8 cellular contexts compared by ENCODE assay signal in the genomic region with DNA sequence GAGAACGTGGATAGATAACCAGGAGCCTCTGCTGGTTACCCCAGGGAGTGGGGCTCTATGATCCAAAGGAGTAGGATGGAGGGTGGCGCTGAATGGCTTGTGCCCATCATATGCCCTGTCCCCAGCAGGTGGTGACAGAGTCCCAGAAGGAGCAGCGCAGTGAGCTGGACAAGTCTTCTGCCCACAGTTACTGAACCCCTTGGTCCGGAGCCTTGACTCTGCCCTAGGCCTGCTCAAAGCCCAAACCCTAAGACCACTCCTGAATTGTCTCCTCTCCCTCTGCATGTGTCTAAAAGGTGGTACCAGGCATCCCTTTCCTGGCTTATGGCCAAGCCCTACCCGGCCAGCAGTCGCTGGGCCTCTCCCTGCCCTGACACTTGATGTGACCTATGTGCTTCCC. TPM values are rescaled to one million over a fixed set of nuclear protein-coding genes. Genes with fewer than 3 reads are reported as not detected.
DNase-seq lines count a peak whose midpoint lies in the region; TF ChIP-seq lines count a peak whose summit lies in the region.

No MANE protein-coding gene starts in this region.

- H3K36me3 ChIP-seq in DOHH2 (ENCODE audit: control insufficient read depth, low read length) (no peaks in the 10 kb centered on the region), PC-9 (ENCODE audit: low read depth) (no peaks in the 10 kb centered on the region)

- no peak for DNase-seq in PC-9
- DNase-seq in epithelial cell of proximal tubule (ENCODE audit: low read depth) = no peak
- DNase-seq in NAMALWA (ENCODE audit: low spot score) = no peak
- no peak for DNase-seq in dorsolateral prefrontal cortex
- no peak for DNase-seq in MV-4-11 (lab: John Stamatoyannopoulos, UW)
- no peak for DNase-seq in middle frontal gyrus (ENCODE audit: extremely low spot score, low spot score)

- H3K4me1 ChIP-seq in DOHH2 (ENCODE audit: control insufficient read depth, low read length) (peaks cover 23% of the 10 kb centered on the region), PC-9 (replicated peaks; ENCODE audit: insufficient read depth) (no peaks in the 10 kb centered on the region)

- H3K27me3 ChIP-seq in DOHH2 (ENCODE audit: control insufficient read depth, low read length) (peaks cover 37% of the 10 kb centered on the region), PC-9 (ENCODE audit: insufficient read depth, low read depth) (0 out of 2 replicates have a peak, but pooled peaks cover 2% of the 10 kb centered on the region), dorsolateral prefrontal cortex (peaks cover 4 to 85% (median 57%) of the 10 kb centered on the region in 45 donors)

- H4K20me1 ChIP-seq in DOHH2 (ENCODE audit: control insufficient read depth, insufficient read depth, low read depth, low read length) = no peaks in the 10 kb centered on the region
- no peaks in the 10 kb centered on the region for H4K20me1 ChIP-seq in PC-9 (ENCODE audit: insufficient read depth)

- intact Hi-C loops in PC-9 (cut with micrococcal nuclease; ENCODE audit: unreplicated experiment) = no loop called here
- intact Hi-C loops in dorsolateral prefrontal cortex (cut with DNase I) = no loop called here

- H3K9me3 ChIP-seq in DOHH2 (ENCODE audit: control insufficient read depth, insufficient read depth, low read length) = no peaks in the 10 kb centered on the region
- H3K9me3 ChIP-seq in PC-9 (ENCODE audit: insufficient read depth, low read depth) = no peaks in the 10 kb centered on the region

- no peak overlapping the region for H2AFZ ChIP-seq in PC-9

- H3K27ac ChIP-seq in 22Rv1 (peak overlapping the region; percentile 83; the same call in 1 of the 2 replicates), DOHH2 (ENCODE audit: low read depth, low read length) (no peak overlapping the region), PC-9 (no peak overlapping the region), dorsolateral prefrontal cortex (no peak overlapping the region)

- no peak overlapping the region for H3K4me3 ChIP-seq in DOHH2 (ENCODE audit: low read length)
- H3K4me3 ChIP-seq in PC-9 = no peak overlapping the region
- H3K4me3 ChIP-seq in epithelial cell of proximal tubule (ENCODE audit: low read depth, low read length) = no peak overlapping the region
- H3K4me3 ChIP-seq in dorsolateral prefrontal cortex = no peak overlapping the region

- TF ChIP-seq CTCF in 22Rv1 (IDR thresholded peaks at IDR 0.05) = peak; percentile 13; the same call in 1 of the 2 replicates
- no peak for TF ChIP-seq CTCF in DOHH2 (IDR thresholded peaks at IDR 0.05; ENCODE audit: low read depth, low read length, poor library complexity, severe bottlenecking)
- TF ChIP-seq CTCF in PC-9 (conservative IDR thresholded peaks at IDR 0.05) = peak; percentile 52
- peak; percentile 39 for TF ChIP-seq CTCF in epithelial cell of proximal tubule (conservative IDR thresholded peaks at IDR 0.05; ENCODE audit: low read depth, low read length)
- TF ChIP-seq CTCF in dorsolateral prefrontal cortex (IDR thresholded peaks at IDR 0.05 in 54 of 56, conservative IDR thresholded peaks at IDR 0.05 in 2 of 56; ENCODE audit: low read depth in 1 of 56, partially characterized antibody in 56 of 56) = no peak

- no peaks in the 10 kb centered on the region for H3F3A ChIP-seq in DOHH2 (ENCODE audit: control insufficient read depth, insufficient read depth)
- no peaks in the 10 kb centered on the region for H3F3A ChIP-seq in PC-9 (ENCODE audit: insufficient read depth, low read depth)

- no TSS peak for BruUV-seq in PC-9 (replicated peaks; lab: Mats Ljungman, UMichigan)

- peak overlapping the region; percentile 98; the same call in 1 of the 2 replicates for H3K4me2 ChIP-seq in DOHH2 (ENCODE audit: low read length)
- no peak overlapping the region for H3K4me2 ChIP-seq in PC-9

- POLR2A ChIA-PET in PC-9 (lab: Charles Lee; ENCODE audit: unreplicated experiment) = no interaction called here

- H3K79me2 ChIP-seq in DOHH2 (ENCODE audit: control insufficient read depth, low read length) (no peaks in the 10 kb centered on the region), PC-9 (ENCODE audit: low read depth) (no peaks in the 10 kb centered on the region)

- CTCF ChIA-PET in PC-9 (lab: Charles Lee) = no interaction called here

- H3K9me2 ChIP-seq in DOHH2 (replicated peaks; ENCODE audit: control insufficient read depth, low read length) (no peaks in the 10 kb centered on the region), PC-9 (ENCODE audit: insufficient read depth) (no peaks in the 10 kb centered on the region)

RNA-seq across cellular contexts. Expression of a gene that starts 3.2 kb away (rescaled TPM):
- total RNA-seq in PC-9 (2021) (0.46 and 0.60 TPM in 2 replicates), epithelial cell of proximal tubule (1.1 TPM in 1 of 2 replicates, not detected in the other), dorsolateral prefrontal cortex (1 to 10 TPM in 40 of 120 experiments, under 1 TPM in 58, not detected in 22; 0.15 to 10.0 (median 0.84) TPM)

RNA-seq across cellular contexts. Expression of a gene that starts 24.9 kb away (rescaled TPM):
- 79.4 and 79.9 TPM in 2 replicates for total RNA-seq in PC-9 (2021)
- total RNA-seq in epithelial cell of proximal tubule = 31.7 and 45.4 TPM in 2 replicates
- total RNA-seq in dorsolateral prefrontal cortex = 1 to 10 TPM in 3 of 120 experiments, under 1 TPM in 15, not detected in 102; 0.17 to 1.9 (median 0.52) TPM

RNA-seq across cellular contexts. Expression of a gene that starts 33.3 kb away (rescaled TPM):
- 449 and 490 TPM in 2 replicates for total RNA-seq in PC-9 (2021)
- 1,483 and 2,573 TPM in 2 replicates for total RNA-seq in epithelial cell of proximal tubule
- 10 to 100 TPM in 95 of 120 experiments, 1 to 10 TPM in 25; 3.6 to 40.5 (median 14.6) TPM for total RNA-seq in dorsolateral prefrontal cortex

RNA-seq across cellular contexts. Expression of a gene that starts 38.8 kb away (rescaled TPM):
- total RNA-seq in PC-9 (2021) (0.18 and 0.22 TPM in 2 replicates), epithelial cell of proximal tubule (not detected in 2 replicates), dorsolateral prefrontal cortex (1 to 10 TPM in 5 of 120 experiments, under 1 TPM in 64, not detected in 51; 0.19 to 1.4 (median 0.44) TPM)

RNA-seq across cellular contexts. Expression of a gene that starts 48.5 kb away (rescaled TPM):
- total RNA-seq in PC-9 (2021) (3.7 and 4.7 TPM in 2 replicates), epithelial cell of proximal tubule (0.40 and 1.0 TPM in 2 replicates), dorsolateral prefrontal cortex (1 to 10 TPM in 115 of 120 experiments, under 1 TPM in 5; 0.49 to 8.3 (median 3.0) TPM)

Comparison
In these comparisons a context has a peak if more than half of its experiments do, and no peak if none do; other contexts are left out.
1. CTCF ChIP-seq: peak in 22Rv1 (single experiment), PC-9 (single experiment) and epithelial cell of proximal tubule (single experiment); none in DOHH2 (single experiment) and dorsolateral prefrontal cortex (0 of 56).
2. RNA of a gene that starts 24.9 kb away (total RNA-seq): 79.4 to 79.9 TPM in PC-9 and 31.7 to 45.4 TPM in epithelial cell of proximal tubule; 0.17 to 1.9 TPM in dorsolateral prefrontal cortex; every median in the first group is over 10 times any median in the second.
3. RNA of a gene that starts 33.3 kb away (total RNA-seq): 1,483 to 2,573 TPM in epithelial cell of proximal tubule and 449 to 490 TPM in PC-9; 3.6 to 40.5 TPM in dorsolateral prefrontal cortex; every median in the first group is over 10 times any median in the second.